ENCODE assay signal across 8 cellular contexts in genomic region chr19:55635856-55636440, GRCh38. TPM values are rescaled to one million over a fixed set of nuclear protein-coding genes. Genes with fewer than 3 reads are reported as not detected.
DNase-seq lines count a peak whose midpoint lies in the region; ATAC-seq and TF ChIP-seq lines count a peak whose summit lies in the region.

No MANE protein-coding gene starts in this region.

- H3K27ac Mint-ChIP-seq in T-helper 2 cell treated with Interferon-gamma antibody and Interleukin-4, amounts not matched to agents 5 μg/mL and 100 μg/mL, for 36 hours: peak overlapping the region; percentile 100

- H3K4me1 ChIP-seq in liver (ENCODE audit: control insufficient read depth in 4 of 4, insufficient read depth in 4 of 4, low read length in 3 of 4) (peaks cover 16 to 54% (median 35%) of the 10 kb centered on the region in 4 donors), thoracic aorta (ENCODE audit: control insufficient read depth in 1 of 2, low read depth in 2 of 2) (peaks cover 44 to 58% of the 10 kb centered on the region in 2 donors)

- H3K9me3 ChIP-seq in liver (ENCODE audit: control insufficient read depth in 4 of 4, low read length in 3 of 4) (no peaks in the 10 kb centered on the region), thoracic aorta (no peaks in the 10 kb centered on the region)

- no peaks in the 10 kb centered on the region for H3K36me3 ChIP-seq in liver (ENCODE audit: control insufficient read depth in 4 of 4, insufficient read depth in 3 of 4, low read depth in 1 of 4, low read length in 3 of 4)
- H3K36me3 ChIP-seq in thoracic aorta: peaks cover 4% of the 10 kb centered on the region

- H3K4me3 ChIP-seq in astrocyte of the cerebellum (ENCODE audit: low read depth, low read length) (peak overlapping the region; percentile 68), liver (ENCODE audit: low read depth in 1 of 3, low read length in 3 of 3) (peak overlapping the region; percentile 67 to 100 (median 98)), thoracic aorta (peak overlapping the region; percentile 100)

- H3K4me1 Mint-ChIP-seq in T-helper 2 cell treated with Interferon-gamma antibody and Interleukin-4, amounts not matched to agents 5 μg/mL and 100 μg/mL, for 36 hours (ENCODE audit: low read depth): peaks cover 44% of the 10 kb centered on the region

- no peaks in the 10 kb centered on the region for H3K27me3 Mint-ChIP-seq in T-helper 2 cell treated with Interferon-gamma antibody and Interleukin-4, amounts not matched to agents 5 μg/mL and 100 μg/mL, for 36 hours (ENCODE audit: low read depth)

- TF ChIP-seq CTCF in astrocyte of the cerebellum (IDR thresholded peaks at IDR 0.05; ENCODE audit: low read depth, low read length, missing control alignments): no peak
- no peak for TF ChIP-seq CTCF in liver (IDR thresholded peaks at IDR 0.05; ENCODE audit: low read depth, low read length, missing input control)
- TF ChIP-seq CTCF in thoracic aorta (IDR thresholded peaks at IDR 0.05): no peak

- peaks cover 31% of the 10 kb centered on the region for H3K36me3 Mint-ChIP-seq in T-helper 2 cell treated with Interferon-gamma antibody and Interleukin-4, amounts not matched to agents 5 μg/mL and 100 μg/mL, for 36 hours (ENCODE audit: low read depth)

- 58% methylated on average over 7 of the region's 7 CpGs for WGBS in liver

- H3K27me3 ChIP-seq in liver (ENCODE audit: control insufficient read depth in 4 of 4, insufficient read depth in 4 of 4, low read length in 3 of 4) (no peaks in the 10 kb centered on the region), thoracic aorta (replicated peaks; ENCODE audit: insufficient read depth) (no peaks in the 10 kb centered on the region)

- peak overlapping the region; percentile 93 to 99 for H3K9ac ChIP-seq in liver (ENCODE audit: low read depth in 1 of 2, low read length in 2 of 2)

- ATAC-seq in thoracic aorta (ENCODE audit: insufficient number of reproducible peaks, low FRiP score, low read depth) (no peak), HG03460 (IDR thresholded peaks at IDR 0.05; ENCODE audit: unreplicated experiment) (no peak)

- H3K4me3 Mint-ChIP-seq in T-helper 2 cell treated with Interferon-gamma antibody and Interleukin-4, amounts not matched to agents 5 μg/mL and 100 μg/mL, for 36 hours: peak overlapping the region; percentile 99

- H3K27ac ChIP-seq in liver (ENCODE audit: low read depth in 1 of 2, low read length in 2 of 2) (peak overlapping the region; percentile 91 to 97), thoracic aorta (peak overlapping the region; percentile 100)

- no peak for DNase-seq in T-helper 2 cell treated with Interferon-gamma antibody and Interleukin-4, amounts not matched to agents 5 μg/mL and 100 μg/mL, for 36 hours (ENCODE audit: low spot score)
- no peak for DNase-seq in T-helper 2 cell
- DNase-seq in astrocyte of the cerebellum (ENCODE audit: low read depth): no peak
- no peak for DNase-seq in thoracic aorta (ENCODE audit: low spot score)
- DNase-seq in UCSD-AML1 (lab: John Stamatoyannopoulos, UW; ENCODE audit: unreplicated experiment): no peak
- DNase-seq in 8988T: no peak

- in situ Hi-C loops in astrocyte of the cerebellum (cut with HindIII; ENCODE audit: low sequenced_read_pairs): no loop called here

- no peak for TF ChIP-seq RAD21 in liver (IDR thresholded peaks at IDR 0.05)

- H3K9me3 Mint-ChIP-seq in T-helper 2 cell treated with Interferon-gamma antibody and Interleukin-4, amounts not matched to agents 5 μg/mL and 100 μg/mL, for 36 hours: peaks cover 3% of the 10 kb centered on the region

TF ChIP-seq in liver, 16 proteins besides CTCF, POLR2A, EP300 and RAD21:
- TF ChIP-seq HNF4G (IDR thresholded peaks at IDR 0.05) (no peak), REST (IDR thresholded peaks at IDR 0.05) (no peak), ATF3 (IDR thresholded peaks at IDR 0.05) (no peak), SP1 (IDR thresholded peaks at IDR 0.05) (no peak), RXRA (IDR thresholded peaks at IDR 0.05) (no peak), YY1 (IDR thresholded peaks at IDR 0.05) (no peak)

RNA-seq across cellular contexts. Expression of gene ZNF580, which starts 4.9 kb away (rescaled TPM):
- total RNA-seq in liver (1 to 10 TPM; 2.6 to 5.0 TPM), thoracic aorta (10 to 100 TPM; 46.0 to 65.5 TPM)
- 1 to 10 TPM; 5.1 to 5.2 TPM for polyA plus RNA-seq in liver

RNA-seq across cellular contexts. Expression of gene ZNF581, which starts 7.5 kb away (rescaled TPM):
- total RNA-seq in liver (1 to 10 TPM; 2.1 to 7.3 TPM), thoracic aorta (10 to 100 TPM in 1 of 2 donors, 1 to 10 TPM in 1; 6.7 to 23.8 TPM)
- polyA plus RNA-seq in liver: 1 to 10 TPM; 4.8 to 5.6 TPM

RNA-seq across cellular contexts. Expression of gene ZNF784, which starts 11.6 kb away (rescaled TPM):
- total RNA-seq in liver: 1 to 10 TPM; 3.9 to 6.0 TPM
- polyA plus RNA-seq in liver: 1 to 10 TPM in 1 of 2 donors, under 1 TPM in 1; 0.79 to 3.6 TPM
- total RNA-seq in thoracic aorta: 10 to 100 TPM in 1 of 2 donors, 1 to 10 TPM in 1; 8.5 to 13.0 TPM

RNA-seq across cellular contexts. Expression of gene CCDC106, which starts 12.1 kb away (rescaled TPM):
- total RNA-seq in liver (1 to 10 TPM; 3.6 to 5.6 TPM), thoracic aorta (10 to 100 TPM; 10.5 to 14.8 TPM)
- polyA plus RNA-seq in liver: 10 to 100 TPM in 1 of 2 donors, 1 to 10 TPM in 1; 6.1 to 13.5 TPM

RNA-seq across cellular contexts. Expression of gene U2AF2, which starts 18.9 kb away (rescaled TPM):
- total RNA-seq in liver: 10 to 100 TPM; 49.4 to 66.6 TPM
- polyA plus RNA-seq in liver: 10 to 100 TPM in 1 of 2 donors, 1 to 10 TPM in 1; 8.6 to 53.1 TPM
- 100 to 1,000 TPM in 1 of 2 donors, 10 to 100 TPM in 1; 77.3 to 106 TPM for total RNA-seq in thoracic aorta

Comparison
In these comparisons a context has a peak if more than half of its experiments do, and no peak if none do; other contexts are left out.
1. RNA of gene ZNF580, which starts 4.9 kb away (total RNA-seq): 46.0 to 65.5 TPM in thoracic aorta; 2.6 to 5.0 TPM in liver; every median in the first group is over 4 times any median in the second.
2. Peak in every context shown above with its lines, with median percentiles within 50 percentile points of each other: H3K4me3 ChIP-seq.